8 cellular contexts compared by ENCODE assay signal in genomic region chr17:27247071-27247957, GRCh38. TPM values are rescaled to one million over a fixed set of nuclear protein-coding genes. Genes with fewer than 3 reads are reported as not detected.
DNase-seq lines count a peak whose midpoint lies in the region; ATAC-seq and TF ChIP-seq lines count a peak whose summit lies in the region.

No MANE protein-coding gene starts in this region.

- H3K27me3 ChIP-seq in adrenal gland (no peaks in the 10 kb centered on the region), right atrium auricular region (no peaks in the 10 kb centered on the region), subcutaneous abdominal adipose tissue (ENCODE audit: control insufficient read depth in 5 of 5, insufficient read depth in 4 of 5, low read length in 5 of 5) (no peaks in the 10 kb centered on the region)

- H3K27ac ChIP-seq in adrenal gland (peak overlapping the region in 4 of 5 donors; percentile 58 to 78 (median 75)), right atrium auricular region (peak overlapping the region; percentile 73 to 84), subcutaneous abdominal adipose tissue (ENCODE audit: low read depth, low read length) (peak overlapping the region; percentile 68)

- DNase-seq in LoVo (ENCODE audit: low spot score) (peak; percentile 90), adrenal gland (peak; percentile 80 to 94 (median 88)), right atrium auricular region (ENCODE audit: low spot score) (peak; percentile 85), NCI-H446 treated with DMSO at 0.1 percent for 48 hours (lab: John Stamatoyannopoulos, UW) (no peak), SIG-M5 (lab: John Stamatoyannopoulos, UW) (no peak), T-helper 9 cell (no peak)

- WGBS in adrenal gland, 4 donors, result 23 to 29% (median 24%) methylated on average over 7 of the region's 7 CpGs

- H3K9ac ChIP-seq in subcutaneous abdominal adipose tissue (ENCODE audit: low read length in 5 of 5), result peak overlapping the region in 4 of 5 donors; percentile 3 to 68 (median 40)

- TF ChIP-seq POLR2A in adrenal gland (IDR thresholded peaks at IDR 0.05), result no peak

- H3K36me3 ChIP-seq in adrenal gland (replicated peaks in 1 of 2), result no peaks in the 10 kb centered on the region
- no peaks in the 10 kb centered on the region for H3K36me3 ChIP-seq in right atrium auricular region
- H3K36me3 ChIP-seq in subcutaneous abdominal adipose tissue (ENCODE audit: control insufficient read depth in 5 of 5, insufficient read depth in 5 of 5, low read length in 5 of 5), result no peaks in the 10 kb centered on the region

- H3K4me3 ChIP-seq in adrenal gland (no peak overlapping the region), right atrium auricular region (no peak overlapping the region), subcutaneous abdominal adipose tissue (ENCODE audit: low read depth in 1 of 5, low read length in 5 of 5) (peak overlapping the region in 2 of 5 donors; percentile 27 to 40)

- intact Hi-C loops in adrenal gland (cut with DNase I), result no loop called here

- peaks cover 23 to 50% of the 10 kb centered on the region in 2 donors for H3K4me1 ChIP-seq in adrenal gland (replicated peaks in 1 of 2)
- H3K4me1 ChIP-seq in right atrium auricular region, result peaks cover 0 to 43% of the 10 kb centered on the region in 2 donors
- peaks cover 14 to 54% (median 49%) of the 10 kb centered on the region in 5 donors for H3K4me1 ChIP-seq in subcutaneous abdominal adipose tissue (ENCODE audit: control insufficient read depth in 5 of 5, insufficient read depth in 5 of 5, low read length in 5 of 5)

- no peaks in the 10 kb centered on the region for H3K9me3 ChIP-seq in adrenal gland (replicated peaks in 1 of 3)
- no peaks in the 10 kb centered on the region for H3K9me3 ChIP-seq in right atrium auricular region
- no peaks in the 10 kb centered on the region for H3K9me3 ChIP-seq in subcutaneous abdominal adipose tissue (ENCODE audit: control insufficient read depth in 5 of 5, low read length in 5 of 5)

- TF ChIP-seq CTCF in adrenal gland (IDR thresholded peaks at IDR 0.05) (no peak), right atrium auricular region (IDR thresholded peaks at IDR 0.05) (no peak)

- ATAC-seq in GM21526 (IDR thresholded peaks at IDR 0.05; ENCODE audit: low FRiP score, unreplicated experiment), result no peak

RNA-seq across cellular contexts. Expression of gene WSB1, which starts 46.6 kb away (rescaled TPM):
- 100 to 1,000 TPM in 4 of 8 donors, 10 to 100 TPM in 4; 27.5 to 147 (median 100) TPM for total RNA-seq in adrenal gland
- polyA plus RNA-seq in adrenal gland, result 10 to 100 TPM; 51.0 to 77.5 (median 76.7) TPM
- 10 to 100 TPM; 38.0 to 44.7 TPM for total RNA-seq in right atrium auricular region

Comparison
In these comparisons a context has a peak if more than half of its experiments do, and no peak if none do; other contexts are left out.
1. DNase-seq: peak in LoVo (single experiment), adrenal gland (7 of 7) and right atrium auricular region (single experiment); none in NCI-H446 treated with DMSO at 0.1 percent for 48 hours (single experiment), SIG-M5 (single experiment) and T-helper 9 cell (single experiment).
2. Peak in every context shown above with its lines, with median percentiles within 50 percentile points of each other: H3K27ac ChIP-seq.